Comparison of ENCODE assay signal across 21 cellular contexts in the genomic region with DNA sequence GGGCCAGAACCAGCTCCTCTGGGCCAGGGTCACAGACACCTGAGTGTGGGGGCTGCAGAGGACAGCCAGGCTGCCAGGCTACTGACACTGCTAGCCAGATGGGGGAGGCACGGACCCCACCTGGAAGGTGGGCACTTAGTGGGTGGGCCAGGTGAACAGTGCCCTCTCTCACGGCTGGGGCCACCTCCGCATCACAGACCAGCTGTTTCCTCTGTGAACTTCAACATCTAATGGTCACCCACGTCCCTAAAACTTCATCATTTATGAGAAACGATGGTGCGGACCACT.
DNase-seq lines count a peak whose midpoint lies in the region; ATAC-seq and TF ChIP-seq lines count a peak whose summit lies in the region.
"Had no signal": no experiment of that assay in that cellular context is flagged by ENCODE, and none has a peak within 500 bp of the region (broad histone marks: within the 10 kb centered on the region; RNA-seq: fewer than 3 reads in every experiment).

No MANE protein-coding gene starts in this region.

- no peaks in the 10 kb centered on the region for H3K27me3 Mint-ChIP-seq in activated T-cell treated with anti-CD3 and anti-CD28 coated beads, Interleukin-2, amount 50 U/mL, for 24 hours
- H3K27me3 Mint-ChIP-seq in activated T-cell treated with anti-CD3 and anti-CD28 coated beads, Interleukin-2, amount 50 U/mL, for 4 hours (ENCODE audit: low read depth), result no peaks in the 10 kb centered on the region
- no peaks in the 10 kb centered on the region for H3K27me3 Mint-ChIP-seq in CD8-positive, alpha-beta memory T cell
- H3K27me3 Mint-ChIP-seq in activated naive CD8-positive, alpha-beta T cell treated with anti-CD3 and anti-CD28 coated beads, Interleukin-2, amount 10 ng/mL, durations not matched to agents 7 days and 5 days, result no peaks in the 10 kb centered on the region

- peak overlapping the region; percentile 95 for H3K27ac Mint-ChIP-seq in activated T-cell treated with anti-CD3 and anti-CD28 coated beads, Interleukin-2, amount 50 U/mL, for 24 hours
- H3K27ac Mint-ChIP-seq in CD8-positive, alpha-beta memory T cell, result peak overlapping the region; percentile 34 to 100 (median 84)
- H3K27ac Mint-ChIP-seq in activated naive CD8-positive, alpha-beta T cell treated with anti-CD3 and anti-CD28 coated beads, Interleukin-2, amount 10 ng/mL, durations not matched to agents 7 days and 5 days, result peak overlapping the region; percentile 70

- TF ChIP-seq CTCF in neutrophil (IDR thresholded peaks at IDR 0.05) (no peak), lower lobe of right lung (IDR thresholded peaks at IDR 0.05) (no peak)

- H3K4me1 ChIP-seq in CD8-positive, alpha-beta memory T cell (ENCODE audit: insufficient read depth, low read length), result peaks cover 43% of the 10 kb centered on the region
- peaks cover 47 to 59% of the 10 kb centered on the region in 2 experiments for H3K4me1 ChIP-seq in neutrophil (ENCODE audit: control insufficient read depth in 1 of 2, insufficient read depth in 1 of 2, low read depth in 1 of 2, low read length in 1 of 2)
- peaks cover 42% of the 10 kb centered on the region for H3K4me1 ChIP-seq in lower lobe of right lung

- peak overlapping the region; percentile 17 for H3K27ac ChIP-seq in CD8-positive, alpha-beta memory T cell (ENCODE audit: low read depth, low read length)
- H3K27ac ChIP-seq in neutrophil, result peak overlapping the region; percentile 98
- no peak overlapping the region for H3K27ac ChIP-seq in lower lobe of right lung
- H3K27ac ChIP-seq: vagina had no signal

- POLR2A ChIA-PET in CD8-positive, alpha-beta memory T cell (lab: Charles Lee), result interaction anchor here (1.0 kb wide), 1 partner anchor 10 kb away, joined by 3 read pairs; no protein-coding TSS in a partner anchor
- POLR2A ChIA-PET in activated naive CD8-positive, alpha-beta T cell treated with anti-CD3 and anti-CD28 coated beads, Interleukin-2, amount 10 ng/mL, durations not matched to agents 7 days and 5 days (lab: Charles Lee), result no interaction called here

- intact Hi-C loops in lower lobe of right lung (cut with DNase I), result no loop called here

- no peak for DNase-seq in activated T-cell treated with anti-CD3 and anti-CD28 coated beads, Interleukin-2, amount 50 U/mL, for 24 hours
- DNase-seq in activated T-cell treated with anti-CD3 and anti-CD28 coated beads, Interleukin-2, amount 50 U/mL, for 4 hours, result no peak
- no peak for DNase-seq in CD8-positive, alpha-beta memory T cell
- no peak for DNase-seq in activated naive CD8-positive, alpha-beta T cell treated with anti-CD3 and anti-CD28 coated beads, Interleukin-2, amount 10 ng/mL, durations not matched to agents 7 days and 5 days
- DNase-seq in A172 (ENCODE audit: low spot score) (no peak), lower lobe of right lung (no peak)
- DNase-seq: activated naive CD4-positive, alpha-beta T cell; activated T-cell treated with anti-CD3 and anti-CD28 coated beads for 4 hours; effector CD4-positive, alpha-beta T cell; foreskin fibroblast; mesenchymal stem cell; NCI-H2029 treated with DMSO at 0.1 percent for 48 hours; NCI-H82; PC-3; SHP77; small intestine; SW 1271 had no signal

- no peaks in the 10 kb centered on the region for H3K27me3 ChIP-seq in CD8-positive, alpha-beta memory T cell (ENCODE audit: insufficient read depth, low read length, poor library complexity, severe bottlenecking)
- H3K27me3 ChIP-seq in neutrophil (no peaks in the 10 kb centered on the region), lower lobe of right lung (ENCODE audit: low read depth) (no peaks in the 10 kb centered on the region)
- H3K27me3 ChIP-seq: vagina had no signal

- H3K36me3 Mint-ChIP-seq in activated T-cell treated with anti-CD3 and anti-CD28 coated beads, Interleukin-2, amount 50 U/mL, for 24 hours (ENCODE audit: low read depth), result peaks cover 32% of the 10 kb centered on the region
- H3K36me3 Mint-ChIP-seq in activated T-cell treated with anti-CD3 and anti-CD28 coated beads, Interleukin-2, amount 50 U/mL, for 4 hours (ENCODE audit: insufficient read depth), result peaks cover 14% of the 10 kb centered on the region
- H3K36me3 Mint-ChIP-seq in CD8-positive, alpha-beta memory T cell, result peaks cover 0 to 30% (median 7%) of the 10 kb centered on the region in 3 donors
- peaks cover 12% of the 10 kb centered on the region for H3K36me3 Mint-ChIP-seq in activated naive CD8-positive, alpha-beta T cell treated with anti-CD3 and anti-CD28 coated beads, Interleukin-2, amount 10 ng/mL, durations not matched to agents 7 days and 5 days

- H3K9me3 Mint-ChIP-seq in activated T-cell treated with anti-CD3 and anti-CD28 coated beads, Interleukin-2, amount 50 U/mL, for 24 hours, result no peaks in the 10 kb centered on the region
- no peaks in the 10 kb centered on the region for H3K9me3 Mint-ChIP-seq in activated T-cell treated with anti-CD3 and anti-CD28 coated beads, Interleukin-2, amount 50 U/mL, for 4 hours
- H3K9me3 Mint-ChIP-seq in CD8-positive, alpha-beta memory T cell, result no peaks in the 10 kb centered on the region
- H3K9me3 Mint-ChIP-seq in activated naive CD8-positive, alpha-beta T cell treated with anti-CD3 and anti-CD28 coated beads, Interleukin-2, amount 10 ng/mL, durations not matched to agents 7 days and 5 days, result no peaks in the 10 kb centered on the region

- H3K36me3 ChIP-seq in CD8-positive, alpha-beta memory T cell (ENCODE audit: insufficient read depth, low read length), result peaks cover 4% of the 10 kb centered on the region
- H3K36me3 ChIP-seq in neutrophil, result peaks cover 24% of the 10 kb centered on the region
- H3K36me3 ChIP-seq in lower lobe of right lung, result peaks cover 6% of the 10 kb centered on the region
- H3K36me3 ChIP-seq: vagina had no signal

- ATAC-seq in activated T-cell treated with anti-CD3 and anti-CD28 coated beads, Interleukin-2, amount 50 U/mL, for 4 hours, result no peak
- ATAC-seq in activated naive CD8-positive, alpha-beta T cell treated with anti-CD3 and anti-CD28 coated beads, Interleukin-2, amount 10 ng/mL, durations not matched to agents 7 days and 5 days (ENCODE audit: low read depth), result no peak
- ATAC-seq in activated CD4-positive, CD25-positive, alpha-beta regulatory T cell treated with anti-CD3 and anti-CD28 coated beads, Interleukin-2, amount 50 U/mL, for 24 hours, result no peak
- ATAC-seq in lower lobe of right lung, result no peak
- ATAC-seq: left colon, PC-3 had no signal

- CTCF ChIA-PET in CD8-positive, alpha-beta memory T cell (lab: Charles Lee), result interaction anchor here (3.0 to 4.5 kb wide), 4 partner anchors 11 to 36 kb away, joined by 11 to 53 read pairs (median 27); no protein-coding TSS in a partner anchor

- H3K9me3 ChIP-seq in CD8-positive, alpha-beta memory T cell (ENCODE audit: low read length), result no peaks in the 10 kb centered on the region
- H3K9me3 ChIP-seq in neutrophil (no peaks in the 10 kb centered on the region), lower lobe of right lung (no peaks in the 10 kb centered on the region)
- H3K9me3 ChIP-seq: vagina had no signal

- H3K4me3 ChIP-seq in CD8-positive, alpha-beta memory T cell (ENCODE audit: low read length), result no peak overlapping the region
- H3K4me3 ChIP-seq in neutrophil (ENCODE audit: low read depth in 1 of 2, low read length in 1 of 2) (no peak overlapping the region), lower lobe of right lung (no peak overlapping the region)
- H3K4me3 ChIP-seq: vagina had no signal

- no peak overlapping the region for H3K4me3 Mint-ChIP-seq in activated T-cell treated with anti-CD3 and anti-CD28 coated beads, Interleukin-2, amount 50 U/mL, for 24 hours
- H3K4me3 Mint-ChIP-seq in activated T-cell treated with anti-CD3 and anti-CD28 coated beads, Interleukin-2, amount 50 U/mL, for 4 hours, result no peak overlapping the region
- H3K4me3 Mint-ChIP-seq in CD8-positive, alpha-beta memory T cell, result peak overlapping the region in 3 of 7 donors; percentile 33 to 44 (median 39)
- no peak overlapping the region for H3K4me3 Mint-ChIP-seq in activated naive CD8-positive, alpha-beta T cell treated with anti-CD3 and anti-CD28 coated beads, Interleukin-2, amount 10 ng/mL, durations not matched to agents 7 days and 5 days

- H3K4me1 Mint-ChIP-seq in activated T-cell treated with anti-CD3 and anti-CD28 coated beads, Interleukin-2, amount 50 U/mL, for 24 hours (ENCODE audit: low read depth), result peaks cover 58% of the 10 kb centered on the region
- H3K4me1 Mint-ChIP-seq in activated T-cell treated with anti-CD3 and anti-CD28 coated beads, Interleukin-2, amount 50 U/mL, for 4 hours (ENCODE audit: low read depth), result peaks cover 46% of the 10 kb centered on the region
- H3K4me1 Mint-ChIP-seq in CD8-positive, alpha-beta memory T cell, result peaks cover 46 to 63% (median 57%) of the 10 kb centered on the region in 3 donors
- peaks cover 31% of the 10 kb centered on the region for H3K4me1 Mint-ChIP-seq in activated naive CD8-positive, alpha-beta T cell treated with anti-CD3 and anti-CD28 coated beads, Interleukin-2, amount 10 ng/mL, durations not matched to agents 7 days and 5 days
